In the genomic region with DNA sequence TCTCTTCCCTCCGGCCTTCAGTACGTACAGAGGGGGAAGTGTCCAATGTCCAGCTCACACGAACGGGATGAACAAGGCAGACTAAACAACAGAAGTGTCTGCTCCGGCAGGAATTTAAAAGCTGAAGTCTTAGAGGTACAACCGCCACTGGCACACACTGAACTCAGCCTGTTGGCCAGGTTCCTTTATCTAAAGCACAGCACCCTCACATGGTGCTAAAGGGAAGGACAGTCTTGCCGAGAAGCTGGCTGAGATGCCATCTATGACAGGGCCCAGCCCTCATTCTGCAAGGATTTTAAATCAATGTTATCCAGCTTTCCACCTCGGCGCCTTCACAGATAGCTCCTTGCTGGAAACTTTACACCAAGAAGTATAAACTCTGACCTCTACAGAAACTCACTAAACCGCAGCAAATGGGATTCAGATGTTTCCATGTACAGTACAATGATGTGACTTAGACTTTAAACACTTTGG, we compare ENCODE assay signal across 8 cellular contexts. TPM values are rescaled to one million over a fixed set of nuclear protein-coding genes. Genes with fewer than 3 reads are reported as not detected.
DNase-seq lines count a peak whose midpoint lies in the region; ATAC-seq and TF ChIP-seq lines count a peak whose summit lies in the region.

No MANE protein-coding gene starts in this region.

- H3K36me3 ChIP-seq in testis (ENCODE audit: low read depth, missing control alignments), result no peaks in the 10 kb centered on the region

- no peaks in the 10 kb centered on the region for H3K36me3 Mint-ChIP-seq in activated CD4-positive, alpha-beta T cell treated with anti-CD3 and anti-CD28 coated beads, Interleukin-2, amount 10 ng/mL, durations not matched to agents 7 days and 5 days (ENCODE audit: low read depth)
- peaks cover 14% of the 10 kb centered on the region for H3K36me3 Mint-ChIP-seq in effector memory CD8-positive, alpha-beta T cell (ENCODE audit: insufficient read depth)

- no peak overlapping the region for H3K4me3 Mint-ChIP-seq in activated CD4-positive, alpha-beta T cell treated with anti-CD3 and anti-CD28 coated beads, Interleukin-2, amount 10 ng/mL, durations not matched to agents 7 days and 5 days
- peak overlapping the region; percentile 42 to 63 for H3K4me3 Mint-ChIP-seq in effector memory CD8-positive, alpha-beta T cell

- WGBS in testis, 2 donors, result 27 to 38% methylated on average over 10 of the region's 10 CpGs

- CTCF ChIA-PET in activated CD4-positive, alpha-beta T cell treated with anti-CD3 and anti-CD28 coated beads, Interleukin-2, amount 10 ng/mL, durations not matched to agents 7 days and 5 days (lab: Charles Lee), result interaction anchor here (0.6 to 10.1 kb wide), 13 partner anchors 8 to 670 kb away, joined by 3 to 117 read pairs (median 4); no protein-coding TSS in a partner anchor

- intact Hi-C loops in testis (cut with DNase I; ENCODE audit: low total_unique reads), result loop anchor here (5.0 to 10.0 kb wide), 2 partner anchors 384 to 407 kb away; no protein-coding TSS in a partner anchor

- H3K27ac Mint-ChIP-seq in activated CD4-positive, alpha-beta T cell treated with anti-CD3 and anti-CD28 coated beads, Interleukin-2, amount 10 ng/mL, durations not matched to agents 7 days and 5 days, result no peak overlapping the region
- H3K27ac Mint-ChIP-seq in effector memory CD8-positive, alpha-beta T cell, result no peak overlapping the region

- H3K4me3 ChIP-seq in testis, result no peak overlapping the region

- no peaks in the 10 kb centered on the region for H3K4me1 ChIP-seq in testis

- peak; percentile 44 for ATAC-seq in GM18499 (IDR thresholded peaks at IDR 0.05; ENCODE audit: insufficient read depth, unreplicated experiment)
- peak; percentile 48 for ATAC-seq in effector memory CD8-positive, alpha-beta T cell (replicated peaks)

- no peaks in the 10 kb centered on the region for H3K27me3 ChIP-seq in testis

- DNase-seq in 8988T (peak; percentile 35), NCI-H146 (lab: John Stamatoyannopoulos, UW) (peak; percentile 77), medulla oblongata (ENCODE audit: extremely low spot score) (peak; percentile 90), testis (peak; percentile 87), DMS79 (lab: John Stamatoyannopoulos, UW) (no peak)
- peak; percentile 80 for DNase-seq in activated CD4-positive, alpha-beta T cell treated with anti-CD3 and anti-CD28 coated beads, Interleukin-2, amount 10 ng/mL, durations not matched to agents 7 days and 5 days
- DNase-seq in effector memory CD8-positive, alpha-beta T cell, result peak; percentile 53 to 70 (median 58)

- H3K27ac ChIP-seq in testis, result no peak overlapping the region

- H3K27me3 Mint-ChIP-seq in activated CD4-positive, alpha-beta T cell treated with anti-CD3 and anti-CD28 coated beads, Interleukin-2, amount 10 ng/mL, durations not matched to agents 7 days and 5 days, result peaks cover 17% of the 10 kb centered on the region
- peaks cover 0 to 21% of the 10 kb centered on the region in 2 donors for H3K27me3 Mint-ChIP-seq in effector memory CD8-positive, alpha-beta T cell

- TF ChIP-seq CTCF in testis (IDR thresholded peaks at IDR 0.05), result peak; percentile 57 to 79 (median 65)

- no peaks in the 10 kb centered on the region for H3K9me3 ChIP-seq in testis

- POLR2A ChIA-PET in activated CD4-positive, alpha-beta T cell treated with anti-CD3 and anti-CD28 coated beads, Interleukin-2, amount 10 ng/mL, durations not matched to agents 7 days and 5 days (lab: Charles Lee), result no interaction called here

- no peaks in the 10 kb centered on the region for H3K9me3 Mint-ChIP-seq in activated CD4-positive, alpha-beta T cell treated with anti-CD3 and anti-CD28 coated beads, Interleukin-2, amount 10 ng/mL, durations not matched to agents 7 days and 5 days
- no peaks in the 10 kb centered on the region for H3K9me3 Mint-ChIP-seq in effector memory CD8-positive, alpha-beta T cell

- no peak for TF ChIP-seq POLR2A in testis (IDR thresholded peaks at IDR 0.05)

- H3K4me1 Mint-ChIP-seq in activated CD4-positive, alpha-beta T cell treated with anti-CD3 and anti-CD28 coated beads, Interleukin-2, amount 10 ng/mL, durations not matched to agents 7 days and 5 days, result peaks cover 38% of the 10 kb centered on the region
- peaks cover 19 to 24% of the 10 kb centered on the region in 2 donors for H3K4me1 Mint-ChIP-seq in effector memory CD8-positive, alpha-beta T cell (ENCODE audit: low read depth in 2 of 2)

RNA-seq across cellular contexts. Expression of a gene that starts 2.8 kb away (rescaled TPM):
- total RNA-seq in activated CD4-positive, alpha-beta T cell treated with anti-CD3 and anti-CD28 coated beads, Interleukin-2, amount 10 ng/mL, durations not matched to agents 7 days and 5 days, result 1 to 10 TPM; 4.1 to 5.0 TPM
- total RNA-seq in testis, result 10 to 100 TPM; 12.4 to 17.8 TPM
- 6.8 TPM for polyA plus RNA-seq in testis (ENCODE audit: insufficient read depth, low read depth, low replicate concordance)
